In the genomic region with DNA sequence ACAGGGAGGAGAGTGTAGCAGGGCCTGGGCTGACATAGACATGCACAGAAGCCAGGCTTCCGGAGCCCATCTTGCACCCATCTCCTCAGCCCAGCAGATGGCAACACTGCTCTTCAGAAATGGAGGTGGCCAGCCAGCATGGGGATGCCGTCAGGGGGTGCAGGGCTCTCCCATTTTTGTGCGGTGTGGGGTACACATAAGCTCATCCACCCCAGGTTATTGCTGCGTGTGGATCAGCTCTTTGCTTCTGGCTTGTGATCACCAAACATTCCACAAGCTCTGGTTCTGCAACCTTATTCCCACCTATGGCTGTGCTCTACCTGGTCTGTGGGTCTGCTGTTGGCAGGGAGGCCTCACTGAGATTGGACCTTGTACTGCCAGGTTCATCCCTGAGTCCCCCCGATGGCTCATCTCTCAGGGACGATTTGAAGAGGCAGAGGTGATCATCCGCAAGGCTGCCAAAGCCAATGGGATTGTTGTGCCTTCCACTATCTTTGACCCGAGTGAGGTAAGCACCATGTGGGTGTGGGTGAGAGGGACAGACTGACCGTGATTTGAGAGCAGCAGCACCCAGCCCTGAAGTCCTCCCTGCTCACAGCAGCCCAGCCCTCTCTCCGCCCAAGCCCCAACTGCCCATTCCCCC, we compare ENCODE assay signal across 8 cellular contexts. TPM values are rescaled to one million over a fixed set of nuclear protein-coding genes. Genes with fewer than 3 reads are reported as not detected.
A peak's percentile ranks its signal among the peaks of the same experiment; 100 is the strongest.
DNase-seq lines count a peak whose midpoint lies in the region; ATAC-seq and TF ChIP-seq lines count a peak whose summit lies in the region.

No MANE protein-coding gene starts in this region.

- H3K4me3 Mint-ChIP-seq in activated T-cell treated with anti-CD3 and anti-CD28 coated beads, Interleukin-2, amount 50 U/mL, for 72 hours: no peak overlapping the region
- no peak overlapping the region for H3K4me3 Mint-ChIP-seq in neural crest cell

- H3K9me3 ChIP-seq in stomach smooth muscle (ENCODE audit: control insufficient read depth in 2 of 2, low read length in 2 of 2): no peaks in the 10 kb centered on the region

- H3K4me1 ChIP-seq in stomach smooth muscle (ENCODE audit: control insufficient read depth, insufficient read depth, low read length): peaks cover 52% of the 10 kb centered on the region

- H3K27ac ChIP-seq in C4-2B (peak overlapping the region; percentile 38), stomach smooth muscle (ENCODE audit: low read length) (peak overlapping the region; percentile 96)

- TF ChIP-seq CTCF in C4-2B (conservative IDR thresholded peaks at IDR 0.05) (peak; percentile 48), fibroblast of mammary gland (conservative IDR thresholded peaks at IDR 0.05; ENCODE audit: control insufficient read depth, insufficient read depth, low read depth, low read length) (peak; percentile 91), neural crest cell (conservative IDR thresholded peaks at IDR 0.05) (peak; percentile 75)

- no peak overlapping the region for H3K27ac Mint-ChIP-seq in activated T-cell treated with anti-CD3 and anti-CD28 coated beads, Interleukin-2, amount 50 U/mL, for 72 hours
- H3K27ac Mint-ChIP-seq in neural crest cell (ENCODE audit: unreplicated experiment): no peak overlapping the region

- peaks cover 59% of the 10 kb centered on the region for H3K4me1 Mint-ChIP-seq in activated T-cell treated with anti-CD3 and anti-CD28 coated beads, Interleukin-2, amount 50 U/mL, for 72 hours (ENCODE audit: low read depth)
- no peaks in the 10 kb centered on the region for H3K4me1 Mint-ChIP-seq in neural crest cell

- H3K27me3 ChIP-seq in stomach smooth muscle (ENCODE audit: control insufficient read depth in 1 of 2, insufficient read depth in 2 of 2, low read length in 2 of 2): no peaks in the 10 kb centered on the region

- H3K9ac ChIP-seq in stomach smooth muscle (ENCODE audit: low read length in 2 of 2): peak overlapping the region; percentile 65 to 66

- ATAC-seq in GM19043 (IDR thresholded peaks at IDR 0.05; ENCODE audit: low read depth, unreplicated experiment): peak; percentile 72
- peak; percentile 85 for ATAC-seq in HG03342 (IDR thresholded peaks at IDR 0.05; ENCODE audit: unreplicated experiment)
- peak; percentile 89 for ATAC-seq in activated T-cell treated with anti-CD3 and anti-CD28 coated beads, Interleukin-2, amount 50 U/mL, for 72 hours (replicated peaks in 1 of 2)

- no peaks in the 10 kb centered on the region for H3K9me3 Mint-ChIP-seq in activated T-cell treated with anti-CD3 and anti-CD28 coated beads, Interleukin-2, amount 50 U/mL, for 72 hours
- no peaks in the 10 kb centered on the region for H3K9me3 Mint-ChIP-seq in neural crest cell

- no peaks in the 10 kb centered on the region for H3K27me3 Mint-ChIP-seq in activated T-cell treated with anti-CD3 and anti-CD28 coated beads, Interleukin-2, amount 50 U/mL, for 72 hours (ENCODE audit: low read depth)
- H3K27me3 Mint-ChIP-seq in neural crest cell (ENCODE audit: low read depth): no peaks in the 10 kb centered on the region

- H3K4me3 ChIP-seq in fibroblast of mammary gland (ENCODE audit: control insufficient read depth, low read depth, low read length) (no peak overlapping the region), stomach smooth muscle (ENCODE audit: low read length in 2 of 2) (peak overlapping the region; percentile 3 to 8)

- no peaks in the 10 kb centered on the region for H3K36me3 Mint-ChIP-seq in activated T-cell treated with anti-CD3 and anti-CD28 coated beads, Interleukin-2, amount 50 U/mL, for 72 hours (ENCODE audit: insufficient read depth in 2 of 2)
- H3K36me3 Mint-ChIP-seq in neural crest cell (ENCODE audit: low read depth): no peaks in the 10 kb centered on the region

- DNase-seq in RPMI7951 (ENCODE audit: low read depth): peak; percentile 69
- peak; percentile 77 to 79 for DNase-seq in activated T-cell treated with anti-CD3 and anti-CD28 coated beads, Interleukin-2, amount 50 U/mL, for 72 hours
- DNase-seq in fibroblast of mammary gland (ENCODE audit: low read depth): peak; percentile 73
- peak; percentile 26 for DNase-seq in neural crest cell (ENCODE audit: low read depth, low spot score)

- H3K36me3 ChIP-seq in stomach smooth muscle (ENCODE audit: control insufficient read depth in 2 of 2, insufficient read depth in 2 of 2, low read length in 2 of 2): peaks cover 5 to 7% of the 10 kb centered on the region in 2 donors

RNA-seq across cellular contexts. Expression of a gene that starts 17.3 kb away (rescaled TPM):
- total RNA-seq in RPMI7951 (2014; rRNA removed; shearing (Covaris generic)): 2.5 and 4.0 TPM in 2 replicates
- 1 to 10 TPM; 7.0 to 7.4 TPM for total RNA-seq in activated T-cell treated with anti-CD3 and anti-CD28 coated beads, Interleukin-2, amount 50 U/mL, for 72 hours
- 5.6 and 6.4 TPM in 2 replicates for total RNA-seq in neural crest cell

Comparison
In these comparisons a context has a peak if more than half of its experiments do, and no peak if none do; other contexts are left out.
1. DNase-seq: peak in every context shown above with its lines; median percentile 78 in activated T-cell treated with anti-CD3 and anti-CD28 coated beads, Interleukin-2, amount 50 U/mL, for 72 hours; 73 in fibroblast of mammary gland; 69 in RPMI7951; 26 in neural crest cell.